In genomic region chr3:160758929-160759577, GRCh38 we compare ENCODE assay signal across 13 cellular contexts. TPM values are rescaled to one million over a fixed set of nuclear protein-coding genes. Genes with fewer than 3 reads are reported as not detected.
DNase-seq lines count a peak whose midpoint lies in the region; ATAC-seq and TF ChIP-seq lines count a peak whose summit lies in the region.
"Had no signal": no experiment of that assay in that cellular context is flagged by ENCODE, and none has a peak within 500 bp of the region (broad histone marks: within the 10 kb centered on the region; RNA-seq: fewer than 3 reads in every experiment).

No MANE protein-coding gene starts in this region.

- intact Hi-C loops in dorsolateral prefrontal cortex (cut with DNase I) (loop anchor here (5.0 kb wide), 4 partner anchors 123 to 463 kb away; partner anchors contain the start of gene NMD3 (in 1 of the 2)), psoas muscle (cut with DNase I) (loop anchor here (5.0 to 10.0 kb wide), 6 partner anchors 48 to 183 kb away; no protein-coding TSS in a partner anchor)

- H3K27me3 ChIP-seq in dorsolateral prefrontal cortex = no peaks in the 10 kb centered on the region
- H3K27me3 ChIP-seq in psoas muscle (ENCODE audit: insufficient read depth in 3 of 3, low read length in 2 of 3) = no peaks in the 10 kb centered on the region

- H3K9me3 Mint-ChIP-seq in stimulated activated memory B cell treated with anti-CD40 and anti-IgM and Interleukin-4, amounts not matched to agents 10 μg/mL and 1 μg/mL and 100 μg/mL, for 72 hours = no peaks in the 10 kb centered on the region
- H3K9me3 Mint-ChIP-seq: activated naive CD8-positive, alpha-beta T cell treated with anti-CD3 and anti-CD28 coated beads, Interleukin-2, amount 50 U/mL, for 24 hours had no signal

- H3K4me1 ChIP-seq in psoas muscle = peaks cover 28% of the 10 kb centered on the region

- H3K36me3 Mint-ChIP-seq in stimulated activated memory B cell treated with anti-CD40 and anti-IgM and Interleukin-4, amounts not matched to agents 10 μg/mL and 1 μg/mL and 100 μg/mL, for 72 hours = peaks cover 5% of the 10 kb centered on the region

- peak in 48 of 56 donors; percentile 23 to 61 (median 40) for TF ChIP-seq CTCF in dorsolateral prefrontal cortex (IDR thresholded peaks at IDR 0.05 in 54 of 56, conservative IDR thresholded peaks at IDR 0.05 in 2 of 56; ENCODE audit: low read depth in 1 of 56, partially characterized antibody in 56 of 56)
- TF ChIP-seq CTCF in psoas muscle (IDR thresholded peaks at IDR 0.05) = peak; percentile 46

- H3K9me3 ChIP-seq in psoas muscle = no peaks in the 10 kb centered on the region
- H3K9me3 ChIP-seq: A549 had no signal

- no peaks in the 10 kb centered on the region for H3K36me3 ChIP-seq in psoas muscle (ENCODE audit: insufficient read depth in 1 of 2, low read depth in 1 of 2)

- H3K4me3 ChIP-seq in dorsolateral prefrontal cortex (peak overlapping the region in 58 of 59 donors; percentile 0 to 98 (median 85)), psoas muscle (peak overlapping the region; percentile 89)
- H3K4me3 ChIP-seq: A549 had no signal

- ATAC-seq in psoas muscle (no peak), GM18520 (IDR thresholded peaks at IDR 0.05; ENCODE audit: unreplicated experiment) (no peak)
- ATAC-seq in stimulated activated memory B cell treated with anti-CD40 and anti-IgM and Interleukin-4, amounts not matched to agents 10 μg/mL and 1 μg/mL and 100 μg/mL, for 72 hours = no peak
- ATAC-seq: A549; activated naive CD8-positive, alpha-beta T cell treated with anti-CD3 and anti-CD28 coated beads, Interleukin-2, amount 50 U/mL, for 24 hours had no signal

- peaks cover 15% of the 10 kb centered on the region for H3K27me3 Mint-ChIP-seq in stimulated activated memory B cell treated with anti-CD40 and anti-IgM and Interleukin-4, amounts not matched to agents 10 μg/mL and 1 μg/mL and 100 μg/mL, for 72 hours

- DNase-seq in NCI-H2171 treated with DMSO at 0.1 percent for 48 hours (lab: John Stamatoyannopoulos, UW) = peak; percentile 37
- no peak for DNase-seq in NCI-H2171 (lab: John Stamatoyannopoulos, UW)
- DNase-seq in NCI-H2196 treated with DMSO at 0.1 percent for 48 hours (lab: John Stamatoyannopoulos, UW; ENCODE audit: unreplicated experiment) = peak; percentile 17
- no peak for DNase-seq in dorsolateral prefrontal cortex
- no peak for DNase-seq in psoas muscle
- DNase-seq in NCI-H146 (lab: John Stamatoyannopoulos, UW) = no peak
- DNase-seq: activated CD4-positive, CD25-positive, alpha-beta regulatory T cell; activated naive CD8-positive, alpha-beta T cell treated with anti-CD3 and anti-CD28 coated beads, Interleukin-2, amount 50 U/mL, for 24 hours; stimulated activated CD4-positive, alpha-beta T cell treated with anti-CD3 and anti-CD28 coated beads, Interleukin-12 subunit alpha, Interleukin-12 subunit beta, amount 100 ng/mL, for 4 hours; trophoblast cell had no signal

- peaks cover 43% of the 10 kb centered on the region for H3K4me1 Mint-ChIP-seq in stimulated activated memory B cell treated with anti-CD40 and anti-IgM and Interleukin-4, amounts not matched to agents 10 μg/mL and 1 μg/mL and 100 μg/mL, for 72 hours

- H3K4me3 Mint-ChIP-seq in stimulated activated memory B cell treated with anti-CD40 and anti-IgM and Interleukin-4, amounts not matched to agents 10 μg/mL and 1 μg/mL and 100 μg/mL, for 72 hours = no peak overlapping the region
- H3K4me3 Mint-ChIP-seq: activated naive CD8-positive, alpha-beta T cell treated with anti-CD3 and anti-CD28 coated beads, Interleukin-2, amount 50 U/mL, for 24 hours had no signal

- H3K27ac ChIP-seq in dorsolateral prefrontal cortex (peak overlapping the region in 46 of 59 donors; percentile 3 to 84 (median 54)), psoas muscle (peak overlapping the region; percentile 7)
- H3K27ac ChIP-seq: A549 had no signal

- WGBS in psoas muscle, 3 donors = 57 to 83% (median 57%) methylated on average over 3 of the region's 3 CpGs

- H3K27ac Mint-ChIP-seq in stimulated activated memory B cell treated with anti-CD40 and anti-IgM and Interleukin-4, amounts not matched to agents 10 μg/mL and 1 μg/mL and 100 μg/mL, for 72 hours = no peak overlapping the region
- H3K27ac Mint-ChIP-seq: activated naive CD8-positive, alpha-beta T cell treated with anti-CD3 and anti-CD28 coated beads, Interleukin-2, amount 50 U/mL, for 24 hours had no signal

RNA-seq across cellular contexts. Expression of gene PPM1L, which starts 3.0 kb away (rescaled TPM):
- total RNA-seq in dorsolateral prefrontal cortex = 100 to 1,000 TPM in 36 of 120 experiments, 10 to 100 TPM in 84; 46.9 to 128 (median 92.8) TPM
- 10 to 100 TPM; 66.0 to 76.1 (median 68.2) TPM for total RNA-seq in psoas muscle
- polyA plus RNA-seq in psoas muscle = 10 to 100 TPM in 2 of 3 donors, 1 to 10 TPM in 1; 6.2 to 41.7 (median 10.5) TPM

Comparison
In these comparisons a context has a peak if more than half of its experiments do, and no peak if none do; other contexts are left out.
1. DNase-seq: peak in NCI-H2171 treated with DMSO at 0.1 percent for 48 hours (single experiment) and NCI-H2196 treated with DMSO at 0.1 percent for 48 hours (single experiment); none in NCI-H2171 (single experiment), dorsolateral prefrontal cortex (0 of 10), psoas muscle (0 of 2) and NCI-H146 (single experiment).